In genomic region chr11:58837707-58838388, GRCh38 we compare ENCODE assay signal across 27 cellular contexts. TPM values are rescaled to one million over a fixed set of nuclear protein-coding genes. Genes with fewer than 3 reads are reported as not detected.
"Had no signal": no experiment of that assay in that cellular context is flagged by ENCODE, and none has a peak within 500 bp of the region (broad histone marks: within the 10 kb centered on the region; RNA-seq: fewer than 3 reads in every experiment).

No MANE protein-coding gene starts in this region.

- H3K4me3 Mint-ChIP-seq: activated CD8-positive, alpha-beta T cell treated with anti-CD3 and anti-CD28 coated beads for 36 hours; activated naive CD4-positive, alpha-beta T cell treated with anti-CD3 and anti-CD28 coated beads, Interleukin-2, amount 50 U/mL, for 24 hours; activated naive CD8-positive, alpha-beta T cell treated with anti-CD3 and anti-CD28 coated beads, Interleukin-2, amount 50 U/mL, for 24 hours; activated T-cell treated with anti-CD3 and anti-CD28 coated beads, Interleukin-2, amount 50 U/mL, for 4 hours; activated T-helper 17 cell treated with anti-CD3 and anti-CD28 coated beads, Interleukin-2, amount 50 U/mL, for 72 hours; immature natural killer cell; natural killer cell; neural progenitor cell had no signal

- FAIRE-seq: endothelial cell of umbilical vein, kidney had no signal

- H3K4me1 Mint-ChIP-seq: activated naive CD4-positive, alpha-beta T cell treated with anti-CD3 and anti-CD28 coated beads, Interleukin-2, amount 50 U/mL, for 24 hours; activated naive CD8-positive, alpha-beta T cell treated with anti-CD3 and anti-CD28 coated beads, Interleukin-2, amount 50 U/mL, for 24 hours; activated T-helper 17 cell treated with anti-CD3 and anti-CD28 coated beads, Interleukin-2, amount 50 U/mL, for 72 hours; immature natural killer cell; natural killer cell; neural progenitor cell had no signal

- H3K9me3 Mint-ChIP-seq: activated CD8-positive, alpha-beta T cell treated with anti-CD3 and anti-CD28 coated beads for 36 hours; activated naive CD4-positive, alpha-beta T cell treated with anti-CD3 and anti-CD28 coated beads, Interleukin-2, amount 50 U/mL, for 24 hours; activated naive CD8-positive, alpha-beta T cell treated with anti-CD3 and anti-CD28 coated beads, Interleukin-2, amount 50 U/mL, for 24 hours; activated T-cell treated with anti-CD3 and anti-CD28 coated beads, Interleukin-2, amount 50 U/mL, for 4 hours; activated T-helper 17 cell treated with anti-CD3 and anti-CD28 coated beads, Interleukin-2, amount 50 U/mL, for 72 hours; neural progenitor cell had no signal

- DNase-seq: activated CD4-positive, alpha-beta T cell treated with anti-CD3 and anti-CD28 coated beads, Interleukin-2, amount 50 U/mL, for 1 hour; activated CD8-positive, alpha-beta T cell treated with anti-CD3 and anti-CD28 coated beads for 36 hours; activated naive CD8-positive, alpha-beta T cell treated with anti-CD3 and anti-CD28 coated beads, Interleukin-2, amount 50 U/mL, for 24 hours; activated T-cell treated with anti-CD3 and anti-CD28 coated beads, Interleukin-2, amount 50 U/mL, for 4 hours; amygdala; central memory CD4-positive, alpha-beta T cell; head of caudate nucleus; hypothalamus; immature natural killer cell; kidney; left colon; midbrain; natural killer cell; occipital lobe; stimulated activated CD4-positive, alpha-beta T cell treated with anti-CD3 and anti-CD28 coated beads, Interleukin-1b, Interleukin-23, amount 100 ng/mL, for 48 hours; stimulated activated CD4-positive, alpha-beta T cell treated with anti-CD3 and anti-CD28 coated beads, Interleukin-4, amount 100 ng/mL, for 4 hours; stimulated activated CD8-positive, alpha-beta memory T cell treated with anti-CD3 and anti-CD28 coated beads, Interleukin-4, amount 100 ng/mL, for 48 hours; stimulated activated naive CD4-positive, alpha-beta T cell; T1000; tibial artery; upper lobe of right lung had no signal

- ATAC-seq: activated CD8-positive, alpha-beta T cell treated with anti-CD3 and anti-CD28 coated beads for 36 hours; activated naive CD8-positive, alpha-beta T cell treated with anti-CD3 and anti-CD28 coated beads, Interleukin-2, amount 50 U/mL, for 24 hours; activated T-cell treated with anti-CD3 and anti-CD28 coated beads, Interleukin-2, amount 50 U/mL, for 4 hours; activated T-helper 17 cell treated with anti-CD3 and anti-CD28 coated beads, Interleukin-2, amount 50 U/mL, for 72 hours; left colon; natural killer cell; upper lobe of right lung had no signal

- H3K36me3 Mint-ChIP-seq: activated naive CD4-positive, alpha-beta T cell treated with anti-CD3 and anti-CD28 coated beads, Interleukin-2, amount 50 U/mL, for 24 hours; immature natural killer cell; natural killer cell; neural progenitor cell had no signal

- H3K27ac Mint-ChIP-seq: activated CD8-positive, alpha-beta T cell treated with anti-CD3 and anti-CD28 coated beads for 36 hours; activated naive CD4-positive, alpha-beta T cell treated with anti-CD3 and anti-CD28 coated beads, Interleukin-2, amount 50 U/mL, for 24 hours; activated naive CD8-positive, alpha-beta T cell treated with anti-CD3 and anti-CD28 coated beads, Interleukin-2, amount 50 U/mL, for 24 hours; activated T-helper 17 cell treated with anti-CD3 and anti-CD28 coated beads, Interleukin-2, amount 50 U/mL, for 72 hours; immature natural killer cell; natural killer cell; neural progenitor cell had no signal

RNA-seq across cellular contexts. Expression of gene GLYATL2, which starts 6.7 kb away (rescaled TPM):
- total RNA-seq: activated CD8-positive, alpha-beta T cell treated with anti-CD3 and anti-CD28 coated beads for 36 hours; activated T-cell treated with anti-CD3 and anti-CD28 coated beads, Interleukin-2, amount 50 U/mL, for 4 hours; activated T-helper 17 cell treated with anti-CD3 and anti-CD28 coated beads, Interleukin-2, amount 50 U/mL, for 72 hours; endothelial cell of umbilical vein; kidney; left colon; liver; natural killer cell; pulmonary artery endothelial cell; upper lobe of right lung had no signal
- polyA plus RNA-seq: endothelial cell of umbilical vein, immature natural killer cell, liver had no signal
